In the genomic region with DNA sequence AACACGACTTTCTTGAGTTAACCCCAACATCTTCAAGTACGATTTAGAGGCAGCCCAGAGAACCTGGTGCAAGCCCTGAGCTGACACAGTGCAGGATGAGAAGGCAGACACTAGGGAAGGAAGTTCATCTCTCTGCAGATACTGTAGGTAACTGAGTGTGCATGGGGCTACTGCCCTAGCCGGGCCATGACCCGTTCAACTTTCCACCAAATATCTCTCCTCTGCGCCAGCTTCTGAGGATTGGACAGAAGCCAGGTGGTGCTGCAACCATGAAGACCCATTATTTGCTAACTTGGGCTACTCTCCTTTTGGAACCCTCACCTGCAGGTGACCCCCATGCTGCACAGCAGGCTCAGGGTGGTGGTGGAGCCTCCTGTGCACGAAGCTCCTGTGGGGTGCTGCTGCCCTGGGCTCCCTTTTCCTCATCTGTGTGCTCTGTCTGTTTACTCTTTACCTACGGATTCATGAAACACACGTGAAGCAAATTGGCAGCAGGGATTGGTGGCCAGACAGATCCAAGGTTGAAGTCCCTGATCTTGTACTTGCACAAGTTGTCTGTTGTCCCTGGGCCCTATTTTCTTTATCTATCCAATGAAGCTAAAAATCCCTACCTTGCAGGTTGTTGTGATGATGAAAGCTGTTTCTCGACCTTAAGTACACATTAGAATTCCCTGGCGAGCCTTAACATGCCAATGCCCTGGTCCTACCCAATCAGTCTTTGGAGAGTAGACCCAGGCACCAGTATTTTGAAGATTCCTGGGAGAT, we compare ENCODE assay signal across 22 cellular contexts.
A peak's percentile ranks its signal among the peaks of the same experiment; 100 is the strongest.
DNase-seq lines count a peak whose midpoint lies in the region; ATAC-seq and TF ChIP-seq lines count a peak whose summit lies in the region.
"Had no signal": no experiment of that assay in that cellular context is flagged by ENCODE, and none has a peak within 500 bp of the region (broad histone marks: within the 10 kb centered on the region; RNA-seq: fewer than 3 reads in every experiment).

No MANE protein-coding gene starts in this region.

- H3K27me3 ChIP-seq in body of pancreas (no peaks in the 10 kb centered on the region), right cardiac atrium (ENCODE audit: control insufficient read depth, insufficient read depth) (no peaks in the 10 kb centered on the region), trophoblast cell (ENCODE audit: insufficient read depth, low read length) (no peaks in the 10 kb centered on the region), psoas muscle (ENCODE audit: insufficient read depth in 3 of 3, low read length in 2 of 3) (no peaks in the 10 kb centered on the region)
- H3K27me3 ChIP-seq: suprapubic skin had no signal

- peak; percentile 4 for DNase-seq in HPDE6-E6E7 (ENCODE audit: extremely low spot score)
- peak in 1 of 4 donors; percentile 20 for DNase-seq in body of pancreas
- peak in 2 of 3 donors; percentile 17 to 38 for DNase-seq in right cardiac atrium
- peak; percentile 42 to 64 for DNase-seq in trophoblast cell
- DNase-seq in EL, result no peak
- no peak for DNase-seq in NCI-H748 (lab: John Stamatoyannopoulos, UW; ENCODE audit: unreplicated experiment)
- no peak for DNase-seq in psoas muscle
- DNase-seq in mesenteric fat pad (ENCODE audit: low spot score), result no peak
- DNase-seq: activated CD4-positive, alpha-beta memory T cell treated with anti-CD3 and anti-CD28 coated beads for 36 hours; activated CD4-positive, CD25-positive, alpha-beta regulatory T cell; activated gamma-delta T cell; activated naive CD8-positive, alpha-beta T cell treated with anti-CD3 and anti-CD28 coated beads, Interleukin-2, amount 50 U/mL, for 24 hours; activated T-cell treated with anti-CD3 and anti-CD28 coated beads for 4 hours; DMS 273 treated with DMSO at 0.1 percent for 48 hours; lower lobe of right lung; NCI-H146; NCI-H2171 treated with DMSO at 0.1 percent for 48 hours; NCI-H526 treated with DMSO at 0.1 percent for 48 hours; nucleus accumbens; SHP77; T1000 had no signal

- no peak overlapping the region for H2BK120ac ChIP-seq in trophoblast cell (ENCODE audit: insufficient read depth, low read length, poor library complexity)

- H3K23ac ChIP-seq in trophoblast cell (ENCODE audit: low read length), result no peak overlapping the region

- H3K18ac ChIP-seq in trophoblast cell (ENCODE audit: low read length), result no peak overlapping the region

- H2AFZ ChIP-seq in trophoblast cell (ENCODE audit: insufficient read depth, low read length, poor library complexity), result no peak overlapping the region

- H2AK5ac ChIP-seq in trophoblast cell (ENCODE audit: low read length), result no peak overlapping the region

- H4K8ac ChIP-seq in trophoblast cell (ENCODE audit: low read depth, low read length), result no peak overlapping the region

- no peak for ATAC-seq in body of pancreas
- no peak for ATAC-seq in right cardiac atrium
- no peak for ATAC-seq in psoas muscle

- H3K9me3 ChIP-seq in body of pancreas (no peaks in the 10 kb centered on the region), right cardiac atrium (ENCODE audit: control insufficient read depth, low read length) (no peaks in the 10 kb centered on the region), trophoblast cell (ENCODE audit: insufficient read depth, low read depth, low read length) (peaks cover 1% of the 10 kb centered on the region), psoas muscle (no peaks in the 10 kb centered on the region)
- H3K9me3 ChIP-seq: lower lobe of right lung, suprapubic skin had no signal

- H2BK12ac ChIP-seq in trophoblast cell (ENCODE audit: low read length), result no peak overlapping the region

- WGBS in body of pancreas, 2 donors, result 64 to 65% methylated on average over 10 of the region's 10 CpGs
- WGBS in right cardiac atrium, result 73% methylated on average over 10 of the region's 10 CpGs
- WGBS in trophoblast cell (ENCODE audit: extremely low coverage, insufficient coverage, insufficient read length), result no CpG with 5 or more reads among the region's 10 CpGs
- WGBS in psoas muscle, 3 donors, result 68 to 81% (median 69%) methylated on average over 10 of the region's 10 CpGs

- intact Hi-C loops in body of pancreas (cut with DNase I), result no loop called here
- intact Hi-C loops in right cardiac atrium (cut with DNase I), result loop anchor here in 1 of 4 donors (10.0 kb wide), 1 partner anchor 53 kb away; no protein-coding TSS in a partner anchor
- intact Hi-C loops in psoas muscle (cut with DNase I), result no loop called here

- H3K4me2 ChIP-seq in trophoblast cell (ENCODE audit: low read length), result no peak overlapping the region

- H3K4ac ChIP-seq in trophoblast cell (ENCODE audit: low read depth, low read length), result no peak overlapping the region

- H4K91ac ChIP-seq in trophoblast cell (ENCODE audit: low read depth, low read length), result no peak overlapping the region

- H2BK5ac ChIP-seq in trophoblast cell (ENCODE audit: low read depth, low read length, poor library complexity), result no peak overlapping the region

- H4K12ac ChIP-seq in trophoblast cell (ENCODE audit: low read depth, low read length), result no peak overlapping the region

- TF ChIP-seq CTCF in body of pancreas (IDR thresholded peaks at IDR 0.05) (no peak), psoas muscle (IDR thresholded peaks at IDR 0.05) (no peak)

- H3K36me3 ChIP-seq in body of pancreas (replicated peaks in 1 of 2; ENCODE audit: insufficient read depth in 1 of 2, low read depth in 2 of 2) (no peaks in the 10 kb centered on the region), trophoblast cell (ENCODE audit: control insufficient read depth in 1 of 2, insufficient read depth in 2 of 2, low read length in 2 of 2) (no peaks in the 10 kb centered on the region), psoas muscle (ENCODE audit: insufficient read depth in 1 of 2, low read depth in 1 of 2) (no peaks in the 10 kb centered on the region)
- H3K36me3 ChIP-seq: lower lobe of right lung, suprapubic skin had no signal

- TF ChIP-seq POLR2A in body of pancreas (IDR thresholded peaks at IDR 0.05), result no peak

- no peaks in the 10 kb centered on the region for H3K79me2 ChIP-seq in trophoblast cell (ENCODE audit: control insufficient read depth, insufficient read depth, low read length, poor library complexity)

- no peak overlapping the region for H3K14ac ChIP-seq in trophoblast cell (ENCODE audit: low read length)

- H3K4me3 ChIP-seq in body of pancreas, result no peak overlapping the region
- no peak overlapping the region for H3K4me3 ChIP-seq in right cardiac atrium (ENCODE audit: low read length)
- H3K4me3 ChIP-seq in trophoblast cell (ENCODE audit: low read depth, low read length), result no peak overlapping the region
- no peak overlapping the region for H3K4me3 ChIP-seq in psoas muscle
- H3K4me3 ChIP-seq: lower lobe of right lung, suprapubic skin had no signal

- H3K79me1 ChIP-seq in trophoblast cell (ENCODE audit: low read length), result peaks cover 3% of the 10 kb centered on the region

- H3K4me1 ChIP-seq in body of pancreas (peaks cover 15% of the 10 kb centered on the region), right cardiac atrium (ENCODE audit: control insufficient read depth, insufficient read depth, low read length) (peaks cover 24% of the 10 kb centered on the region), trophoblast cell (ENCODE audit: control insufficient read depth in 1 of 2, insufficient read depth in 2 of 2, low read length in 2 of 2) (peaks cover 7 to 12% of the 10 kb centered on the region in 2 experiments), psoas muscle (peaks cover 11% of the 10 kb centered on the region)

- H3K27ac ChIP-seq in body of pancreas (peak overlapping the region in 3 of 4 donors; percentile 26 to 56 (median 27)), right cardiac atrium (ENCODE audit: low read length) (peak overlapping the region; percentile 65), trophoblast cell (ENCODE audit: low read depth, low read length) (no peak overlapping the region), psoas muscle (no peak overlapping the region)
- H3K27ac ChIP-seq: lower lobe of right lung, suprapubic skin had no signal

- no peak overlapping the region for H3K9ac ChIP-seq in trophoblast cell (ENCODE audit: low read length)

Comparison
In these comparisons a context has a peak if more than half of its experiments do, and no peak if none do; other contexts are left out.
1. DNase-seq: peak in HPDE6-E6E7 (single experiment), right cardiac atrium (2 of 3) and trophoblast cell (2 of 2); none in EL (single experiment), NCI-H748 (single experiment), psoas muscle (0 of 2) and mesenteric fat pad (single experiment).
2. H3K27ac ChIP-seq: peak in body of pancreas (3 of 4) and right cardiac atrium (single experiment); none in trophoblast cell (single experiment) and psoas muscle (single experiment).